16 cellular contexts compared by ENCODE assay signal in genomic region chr18:70998490-70998889, GRCh38.
DNase-seq lines count a peak whose midpoint lies in the region; ATAC-seq, FAIRE-seq and TF ChIP-seq lines count a peak whose summit lies in the region.
"Had no signal": no experiment of that assay in that cellular context is flagged by ENCODE, and none has a peak within 500 bp of the region (broad histone marks: within the 10 kb centered on the region; RNA-seq: fewer than 3 reads in every experiment).

No MANE protein-coding gene starts in this region.

- ATAC-seq in HG02973 (IDR thresholded peaks at IDR 0.05; ENCODE audit: unreplicated experiment) = no peak

- no peaks in the 10 kb centered on the region for H3K27me3 Mint-ChIP-seq in H9 (ENCODE audit: low read depth)
- H3K27me3 Mint-ChIP-seq: activated CD4-positive, alpha-beta T cell treated with anti-CD3 and anti-CD28 coated beads, Interleukin-2, amount 10 ng/mL, durations not matched to agents 24 days and 14 days; dendritic cell treated with granulocyte-macrophage colony-stimulating factor and Interleukin-4, amounts not matched to agents 40 ng/mL and 50 ng/mL, for 4 days had no signal

- H3K36me3 ChIP-seq in PC-9 (ENCODE audit: low read depth) (no peaks in the 10 kb centered on the region), Peyer's patch (no peaks in the 10 kb centered on the region)
- H3K36me3 ChIP-seq: adrenal gland, tibial artery had no signal

- no peaks in the 10 kb centered on the region for H3K27me3 ChIP-seq in AG04450 (ENCODE audit: control insufficient read depth, insufficient read depth, low read length)
- H3K27me3 ChIP-seq in H9 (ENCODE audit: insufficient read depth, low read length) = no peaks in the 10 kb centered on the region
- H3K27me3 ChIP-seq in PC-9 (ENCODE audit: insufficient read depth, low read depth) = no peaks in the 10 kb centered on the region
- no peaks in the 10 kb centered on the region for H3K27me3 ChIP-seq in Peyer's patch
- H3K27me3 ChIP-seq: adrenal gland, tibial artery had no signal

- no TSS peak for BruUV-seq in PC-9 (replicated peaks; lab: Mats Ljungman, UMichigan)

- H2AFZ ChIP-seq in H9 (ENCODE audit: low read length) (no peak overlapping the region), PC-9 (no peak overlapping the region)

- DNase-seq in AG04450 (ENCODE audit: low read depth, low spot score) (no peak), H9 (no peak), PC-9 (no peak), iris pigment epithelial cell (ENCODE audit: low read depth) (peak; percentile 15), Peyer's patch (no peak), GM19239 (ENCODE audit: insufficient read length, low spot score) (no peak), C1 segment of cervical spinal cord (lab: John Stamatoyannopoulos, UW) (no peak)
- DNase-seq: activated CD4-positive, alpha-beta T cell treated with anti-CD3 and anti-CD28 coated beads, Interleukin-2, amount 10 ng/mL, durations not matched to agents 24 days and 14 days; adrenal gland; DMS153; NCI-H2171; stimulated activated CD4-positive, alpha-beta T cell treated with anti-CD3 and anti-CD28 coated beads, Interleukin-1b, Interleukin-23, amount 100 ng/mL, for 48 hours; tibial artery had no signal

- H3K56ac ChIP-seq in H9 (ENCODE audit: insufficient read length, low read depth, low read length) = no peak overlapping the region

- no peaks in the 10 kb centered on the region for H3K79me1 ChIP-seq in H9 (ENCODE audit: insufficient read depth, low read depth, low read length, poor library complexity, severe bottlenecking)

- no peak overlapping the region for H2BK20ac ChIP-seq in H9 (ENCODE audit: low read depth, low read length, poor library complexity, severe bottlenecking)

- no peak for FAIRE-seq in GM19239 (lab: Jason Lieb, UNC)
- FAIRE-seq: GM12892 had no signal

- H4K91ac ChIP-seq in H9 (ENCODE audit: insufficient read length, low read depth, low read length) = no peak overlapping the region

- H3K79me2 ChIP-seq in H9 (ENCODE audit: insufficient read depth, low read length) (no peaks in the 10 kb centered on the region), PC-9 (ENCODE audit: low read depth) (no peaks in the 10 kb centered on the region)

- CTCF ChIA-PET in AG04450 (lab: Charles Lee) (no interaction called here), PC-9 (lab: Charles Lee) (interaction anchor here (0.7 kb wide), 1 partner anchor 1723 kb away, joined by 4 read pairs; no protein-coding TSS in a partner anchor)

- H3K27ac Mint-ChIP-seq in H9 = no peak overlapping the region
- H3K27ac Mint-ChIP-seq: activated CD4-positive, alpha-beta T cell treated with anti-CD3 and anti-CD28 coated beads, Interleukin-2, amount 10 ng/mL, durations not matched to agents 24 days and 14 days; dendritic cell treated with granulocyte-macrophage colony-stimulating factor and Interleukin-4, amounts not matched to agents 40 ng/mL and 50 ng/mL, for 4 days had no signal

- H3K36me3 Mint-ChIP-seq in H9 (ENCODE audit: insufficient read depth in 1 of 3, low read depth in 3 of 3) = peaks cover 0 to under 1% (median 0%) of the 10 kb centered on the region in 3 experiments; a peak in 3 of 7 replicates

- no peak overlapping the region for H2BK12ac ChIP-seq in H9 (ENCODE audit: insufficient read length, low read depth, low read length)

- no peak overlapping the region for H2AK5ac ChIP-seq in H9 (ENCODE audit: insufficient read length, low read length)

- no peak overlapping the region for H3K4me3 Mint-ChIP-seq in H9
- H3K4me3 Mint-ChIP-seq: activated CD4-positive, alpha-beta T cell treated with anti-CD3 and anti-CD28 coated beads, Interleukin-2, amount 10 ng/mL, durations not matched to agents 24 days and 14 days; dendritic cell treated with granulocyte-macrophage colony-stimulating factor and Interleukin-4, amounts not matched to agents 40 ng/mL and 50 ng/mL, for 4 days had no signal

- no CpG with 5 or more reads among the region's 5 CpGs for WGBS in H9 (ENCODE audit: extremely low coverage, insufficient read length, low lambda C conversion rate)

- no peak overlapping the region for H3K18ac ChIP-seq in H9 (ENCODE audit: insufficient read length, low read depth, low read length)

- H3K4me2 ChIP-seq in H9 (ENCODE audit: insufficient read depth, insufficient read length, low read length) = no peak overlapping the region
- H3K4me2 ChIP-seq in PC-9 = no peak overlapping the region

- no peak overlapping the region for H2BK5ac ChIP-seq in H9 (ENCODE audit: insufficient read length, low read length)

- H3K27ac ChIP-seq in AG04450 (ENCODE audit: low read depth, low read length) (no peak overlapping the region), H9 (ENCODE audit: insufficient read length, low read depth, low read length) (no peak overlapping the region), PC-9 (no peak overlapping the region), Peyer's patch (no peak overlapping the region)
- H3K27ac ChIP-seq: adrenal gland, tibial artery had no signal

- no peaks in the 10 kb centered on the region for H3K23me2 ChIP-seq in H9 (ENCODE audit: insufficient read length, low read depth, low read length, poor library complexity, severe bottlenecking)

- TF ChIP-seq CTCF in AG04450 (IDR thresholded peaks at IDR 0.05; ENCODE audit: low read depth, low read length) (peak; percentile 13; the same call in 1 of the 2 replicates), H9 (conservative IDR thresholded peaks at IDR 0.05) (peak; percentile 69), PC-9 (conservative IDR thresholded peaks at IDR 0.05) (peak; percentile 26; the same call in 1 of the 2 replicates), Peyer's patch (IDR thresholded peaks at IDR 0.05) (no peak)

- H4K5ac ChIP-seq in H9 (ENCODE audit: insufficient read length, low read depth, low read length) = no peak overlapping the region

- H3K9me3 ChIP-seq in AG04450 (ENCODE audit: control insufficient read depth, insufficient read depth, low read length) (no peaks in the 10 kb centered on the region), H9 (ENCODE audit: control insufficient read depth, low read depth, low read length) (no peaks in the 10 kb centered on the region), PC-9 (ENCODE audit: insufficient read depth, low read depth) (no peaks in the 10 kb centered on the region; the same call in 1 of the 2 replicates), Peyer's patch (peaks cover 0 to 3% (median 0%) of the 10 kb centered on the region in 4 donors)
- H3K9me3 ChIP-seq: adrenal gland, tibial artery had no signal

- H3K14ac ChIP-seq in H9 (ENCODE audit: insufficient read depth, low read length) = no peak overlapping the region

- no peak overlapping the region for H3T11ph ChIP-seq in H9 (ENCODE audit: low read length)

- no peak overlapping the region for H3K23ac ChIP-seq in H9 (ENCODE audit: insufficient read length, low read depth, low read length)

- H2BK15ac ChIP-seq in H9 (ENCODE audit: low read depth, low read length) = no peak overlapping the region

- H4K20me1 ChIP-seq in H9 (ENCODE audit: control insufficient read depth, insufficient read depth, insufficient read length) (no peaks in the 10 kb centered on the region), PC-9 (ENCODE audit: insufficient read depth) (no peaks in the 10 kb centered on the region)

- H2BK120ac ChIP-seq in H9 (ENCODE audit: low read depth, low read length, poor library complexity, severe bottlenecking) = no peak overlapping the region

- intact Hi-C loops in PC-9 (cut with micrococcal nuclease; ENCODE audit: unreplicated experiment) = no loop called here

- H3K9ac ChIP-seq in H9 (ENCODE audit: extremely low read depth, insufficient read length, low read length) = no peak overlapping the region

- H3K9me3 Mint-ChIP-seq in H9 = peaks cover 3 to 4% of the 10 kb centered on the region in 2 experiments; a peak in 1 of 5 replicates
- H3K9me3 Mint-ChIP-seq: activated CD4-positive, alpha-beta T cell treated with anti-CD3 and anti-CD28 coated beads, Interleukin-2, amount 10 ng/mL, durations not matched to agents 24 days and 14 days had no signal

- no peaks in the 10 kb centered on the region for H3K9me2 ChIP-seq in PC-9 (ENCODE audit: insufficient read depth)

- POLR2A ChIA-PET in AG04450 (lab: Yijun Ruan, JAX) = no interaction called here
- POLR2A ChIA-PET in PC-9 (lab: Charles Lee; ENCODE audit: unreplicated experiment) = no interaction called here

- H3K4me1 ChIP-seq in H9 (ENCODE audit: insufficient read depth, low read length) (no peaks in the 10 kb centered on the region), PC-9 (replicated peaks; ENCODE audit: insufficient read depth) (no peaks in the 10 kb centered on the region), Peyer's patch (no peaks in the 10 kb centered on the region)
- H3K4me1 ChIP-seq: adrenal gland, tibial artery had no signal

- H3K4me1 Mint-ChIP-seq in H9 = peaks cover 4 to 7% of the 10 kb centered on the region in 2 experiments; a peak in 2 of 4 replicates
- H3K4me1 Mint-ChIP-seq: activated CD4-positive, alpha-beta T cell treated with anti-CD3 and anti-CD28 coated beads, Interleukin-2, amount 10 ng/mL, durations not matched to agents 24 days and 14 days had no signal

- H3K4ac ChIP-seq in H9 (ENCODE audit: low read depth, low read length) = no peak overlapping the region

- no peak for TF ChIP-seq POLR2A in Peyer's patch (IDR thresholded peaks at IDR 0.05)

- H4K8ac ChIP-seq in H9 (replicated peaks; ENCODE audit: insufficient read length, low read depth, low read length) = no peak overlapping the region

- no peak overlapping the region for H3K4me3 ChIP-seq in AG04450 (ENCODE audit: low read depth, low read length)
- H3K4me3 ChIP-seq in PC-9 = no peak overlapping the region
- no peak overlapping the region for H3K4me3 ChIP-seq in Peyer's patch
- H3K4me3 ChIP-seq: adrenal gland, tibial artery had no signal

- H3F3A ChIP-seq in PC-9 (ENCODE audit: insufficient read depth, low read depth) = no peaks in the 10 kb centered on the region

Comparison
In these comparisons a context has a peak if more than half of its experiments do, and no peak if none do; other contexts are left out.
1. CTCF ChIP-seq: peak in AG04450 (single experiment), H9 (single experiment) and PC-9 (single experiment); none in Peyer's patch (0 of 6).